ENCODE assay signal across 1 cellular context in genomic region chr1:150551784-150552691, GRCh38.
TF ChIP-seq lines count a peak whose summit lies in the region.

No MANE protein-coding gene starts in this region.

TF ChIP-seq in HepG2, 621 proteins besides CTCF, POLR2A, EP300 and RAD21 (continued from another document and continues in another):
- TF ChIP-seq HMGXB3 (CRISPR knock-in tag; IDR thresholded peaks at IDR 0.05; ENCODE audit: borderline replicate concordance): peak; percentile 33; the same call in 1 of the 2 replicates
- no peak for TF ChIP-seq RBFOX2 (IDR thresholded peaks at IDR 0.05; ENCODE audit: low read depth, low read length)
- no peak for TF ChIP-seq NCOA1 (CRISPR knock-in tag; IDR thresholded peaks at IDR 0.05)
- no peak for TF ChIP-seq ZNF878 (CRISPR knock-in tag; IDR thresholded peaks at IDR 0.05)
- no peak for TF ChIP-seq KDM3A (CRISPR knock-in tag; IDR thresholded peaks at IDR 0.05; ENCODE audit: low read depth)
- TF ChIP-seq MAFF (IDR thresholded peaks at IDR 0.05; ENCODE audit: low read depth, low read length): no peak
- TF ChIP-seq TIGD3 (CRISPR knock-in tag; IDR thresholded peaks at IDR 0.05; ENCODE audit: borderline replicate concordance): no peak
- no peak for TF ChIP-seq ZNF20 (CRISPR knock-in tag; IDR thresholded peaks at IDR 0.05)
- TF ChIP-seq MTF1 (CRISPR knock-in tag; IDR thresholded peaks at IDR 0.05): no peak
- no peak for TF ChIP-seq ZNF10 (CRISPR knock-in tag; IDR thresholded peaks at IDR 0.05; ENCODE audit: borderline replicate concordance, low read depth)
- no peak for TF ChIP-seq HES4 (CRISPR knock-in tag; IDR thresholded peaks at IDR 0.05; ENCODE audit: borderline replicate concordance)
- TF ChIP-seq ZBTB2 (CRISPR knock-in tag; IDR thresholded peaks at IDR 0.05; ENCODE audit: low read depth): no peak
- TF ChIP-seq KDM2A (CRISPR knock-in tag; IDR thresholded peaks at IDR 0.05; ENCODE audit: borderline replicate concordance, low read depth): peak; percentile 77
- TF ChIP-seq MED1 (CRISPR knock-in tag; IDR thresholded peaks at IDR 0.05): peak; percentile 62; the same call in 1 of the 2 replicates
- TF ChIP-seq ZNF230 (CRISPR knock-in tag; IDR thresholded peaks at IDR 0.05): no peak
- TF ChIP-seq CBX5 (CRISPR knock-in tag; IDR thresholded peaks at IDR 0.05; ENCODE audit: borderline replicate concordance): no peak; the same call in 1 of the 2 replicates
- no peak for TF ChIP-seq ZNF318 (CRISPR knock-in tag; IDR thresholded peaks at IDR 0.05)
- peak; percentile 65; the same call in 1 of the 2 replicates for TF ChIP-seq YEATS2 (CRISPR knock-in tag; IDR thresholded peaks at IDR 0.05; ENCODE audit: borderline replicate concordance)
- TF ChIP-seq ZFP91 (CRISPR knock-in tag; IDR thresholded peaks at IDR 0.05; ENCODE audit: borderline replicate concordance): peak; percentile 38; the same call in 1 of the 2 replicates
- peak; percentile 73; the same call in 1 of the 2 replicates for TF ChIP-seq RFXAP (CRISPR knock-in tag; IDR thresholded peaks at IDR 0.05; ENCODE audit: borderline replicate concordance)
- TF ChIP-seq MXI1 (IDR thresholded peaks at IDR 0.05; ENCODE audit: borderline replicate concordance, low read depth, low read length): no peak; the same call in 2 of the 3 replicates
- no peak for TF ChIP-seq ZNF616 (CRISPR knock-in tag; IDR thresholded peaks at IDR 0.05; ENCODE audit: low read depth)
- TF ChIP-seq TARDBP (CRISPR knock-in tag; IDR thresholded peaks at IDR 0.05): peak; percentile 21; the same call in 1 of the 2 replicates
- no peak for TF ChIP-seq NR1H2 (CRISPR knock-in tag; IDR thresholded peaks at IDR 0.05; ENCODE audit: borderline replicate concordance, low read depth)
- no peak for TF ChIP-seq DNMT3B (CRISPR knock-in tag; conservative IDR thresholded peaks at IDR 0.05)
- no peak for TF ChIP-seq MXD1 (CRISPR knock-in tag; IDR thresholded peaks at IDR 0.05)
- TF ChIP-seq CREBL2 (CRISPR knock-in tag; IDR thresholded peaks at IDR 0.05; ENCODE audit: borderline replicate concordance): no peak
- TF ChIP-seq ZNF138 (CRISPR knock-in tag; IDR thresholded peaks at IDR 0.05; ENCODE audit: low read depth): no peak
- peak; percentile 85 for TF ChIP-seq ZKSCAN5 (CRISPR knock-in tag; IDR thresholded peaks at IDR 0.05)
- TF ChIP-seq ZBTB26 (CRISPR knock-in tag; IDR thresholded peaks at IDR 0.05; ENCODE audit: borderline replicate concordance): no peak
- TF ChIP-seq ARID2 (CRISPR knock-in tag; IDR thresholded peaks at IDR 0.05; ENCODE audit: borderline replicate concordance): no peak
- TF ChIP-seq ZNF205 (CRISPR knock-in tag; IDR thresholded peaks at IDR 0.05): peak; percentile 48; the same call in 1 of the 2 replicates
- no peak for TF ChIP-seq ZNF720 (CRISPR knock-in tag; IDR thresholded peaks at IDR 0.05)
- no peak for TF ChIP-seq ZNF224 (CRISPR knock-in tag; IDR thresholded peaks at IDR 0.05)
- TF ChIP-seq GFI1 (CRISPR knock-in tag; IDR thresholded peaks at IDR 0.05; ENCODE audit: borderline replicate concordance): no peak
- TF ChIP-seq POGZ (CRISPR knock-in tag; IDR thresholded peaks at IDR 0.05): no peak
- no peak for TF ChIP-seq SOX6 (IDR thresholded peaks at IDR 0.05)
- TF ChIP-seq SOX6 (CRISPR knock-in tag; IDR thresholded peaks at IDR 0.05): peak; percentile 42; the same call in 1 of the 2 replicates
- TF ChIP-seq ZSCAN9 (CRISPR knock-in tag; IDR thresholded peaks at IDR 0.05; ENCODE audit: borderline replicate concordance): no peak
- peak; percentile 81 for TF ChIP-seq SAP130 (CRISPR knock-in tag; IDR thresholded peaks at IDR 0.05; ENCODE audit: low read depth)
- TF ChIP-seq ZNF576 (CRISPR knock-in tag; IDR thresholded peaks at IDR 0.05): no peak
- peak; percentile 36; the same call in 1 of the 2 replicates for TF ChIP-seq FOXA3 (CRISPR knock-in tag; IDR thresholded peaks at IDR 0.05)
- no peak for TF ChIP-seq MATR3 (CRISPR knock-in tag; IDR thresholded peaks at IDR 0.05)
- TF ChIP-seq ATF4 (CRISPR knock-in tag; IDR thresholded peaks at IDR 0.05): no peak
- TF ChIP-seq ZNF382 (CRISPR knock-in tag; IDR thresholded peaks at IDR 0.05; ENCODE audit: borderline replicate concordance): no peak
